In genomic region chr7:29806131-29806792, GRCh38 we compare ENCODE assay signal across 8 cellular contexts. TPM values are rescaled to one million over a fixed set of nuclear protein-coding genes. Genes with fewer than 3 reads are reported as not detected.
DNase-seq lines count a peak whose midpoint lies in the region; ATAC-seq and TF ChIP-seq lines count a peak whose summit lies in the region.

Gene WIPF3, plus strand, starts transcription at chr7:29806508. Its CDS starts 28,217 bp downstream, at chr7:29834725.

- WGBS in mesendoderm (ENCODE audit: extremely low coverage, insufficient coverage, low lambda C conversion rate) = no CpG with 5 or more reads among the region's 77 CpGs
- WGBS in upper lobe of left lung, 2 donors = 13 to 61% methylated on average over 4 to 23 of the region's 77 CpGs

- H2BK15ac ChIP-seq in mesendoderm (replicated peaks; ENCODE audit: low read depth) = no peak within 1 kb of the TSS

- H3K4me1 ChIP-seq in BLaER1 (0 out of 2 replicates have a peak, but pooled peaks cover 6% of the 10 kb centered on the region), KMS-11 (ENCODE audit: low read depth, poor library complexity, severe bottlenecking) (peaks cover 33% of the 10 kb centered on the region), mesendoderm (ENCODE audit: control insufficient read depth, low read depth, low read length) (no peaks in the 10 kb centered on the region), upper lobe of left lung (peaks cover 9 to 30% (median 16%) of the 10 kb centered on the region in 4 donors)

- H3K56ac ChIP-seq in mesendoderm (ENCODE audit: low read length) = peak within 1 kb of the TSS; percentile 74

- TF ChIP-seq POLR2A in upper lobe of left lung (IDR thresholded peaks at IDR 0.05) = no peak

- no peak within 1 kb of the TSS for H3K9ac ChIP-seq in BLaER1
- H3K9ac ChIP-seq in KMS-11 = no peak within 1 kb of the TSS; the same call in 1 of the 2 replicates
- H3K9ac ChIP-seq in mesendoderm (ENCODE audit: low read length) = peak within 1 kb of the TSS; percentile 45

- H3K79me1 ChIP-seq in mesendoderm (ENCODE audit: low read length) = no peaks in the 10 kb centered on the region

- peak within 1 kb of the TSS; percentile 87 for H4K8ac ChIP-seq in mesendoderm (ENCODE audit: low read depth, low read length)

- peak within 1 kb of the TSS; percentile 85 for H2AFZ ChIP-seq in KMS-11 (ENCODE audit: low read depth)

- no peak within 1 kb of the TSS for H2AK5ac ChIP-seq in mesendoderm (ENCODE audit: low read length)

- H3K4ac ChIP-seq in mesendoderm (ENCODE audit: low read depth, low read length) = no peak within 1 kb of the TSS

- no peak within 1 kb of the TSS for H3K4me2 ChIP-seq in BLaER1
- H3K4me2 ChIP-seq in KMS-11 = peak within 1 kb of the TSS; percentile 76
- H3K4me2 ChIP-seq in mesendoderm (ENCODE audit: low read length) = peak within 1 kb of the TSS; percentile 78

- H2BK120ac ChIP-seq in mesendoderm (ENCODE audit: low read depth, low read length) = no peak within 1 kb of the TSS

- no peak for TF ChIP-seq EP300 in upper lobe of left lung (IDR thresholded peaks at IDR 0.05)

- peak within 1 kb of the TSS; percentile 34 for H3K18ac ChIP-seq in mesendoderm (ENCODE audit: low read length)

- H3K4me3 ChIP-seq in BLaER1 = peak within 1 kb of the TSS; percentile 38
- no peak within 1 kb of the TSS for H3K4me3 ChIP-seq in KMS-11 (IDR thresholded peaks at IDR 0.05; ENCODE audit: insufficient read depth, low read depth, low read length)
- H3K4me3 ChIP-seq in mesendoderm (ENCODE audit: low read length) = peak within 1 kb of the TSS; percentile 40
- H3K4me3 ChIP-seq in upper lobe of left lung = peak within 1 kb of the TSS; percentile 22 to 57 (median 48)

- no peak within 1 kb of the TSS for H2BK5ac ChIP-seq in mesendoderm (ENCODE audit: low read length)

- H3K36me3 ChIP-seq in BLaER1 (no peaks in the 10 kb centered on the region), KMS-11 (ENCODE audit: insufficient read depth) (no peaks in the 10 kb centered on the region), mesendoderm (ENCODE audit: control insufficient read depth, insufficient read depth, low read length) (no peaks in the 10 kb centered on the region), upper lobe of left lung (no peaks in the 10 kb centered on the region)

- H3K9me3 ChIP-seq in BLaER1 = peaks cover 22% of the 10 kb centered on the region
- H3K9me3 ChIP-seq in upper lobe of left lung = no peaks in the 10 kb centered on the region

- ATAC-seq in upper lobe of left lung (ENCODE audit: low FRiP score in 2 of 2) (peak in 1 of 2 donors; percentile 52), GM19351 (IDR thresholded peaks at IDR 0.05; ENCODE audit: unreplicated experiment) (no peak)

- H4K5ac ChIP-seq in mesendoderm (ENCODE audit: low read length) = no peak within 1 kb of the TSS

- no peaks in the 10 kb centered on the region for H4K20me1 ChIP-seq in BLaER1
- no peaks in the 10 kb centered on the region for H4K20me1 ChIP-seq in KMS-11 (ENCODE audit: insufficient read depth)

- H3K27me3 ChIP-seq in BLaER1 (peaks cover 42% of the 10 kb centered on the region), KMS-11 (ENCODE audit: insufficient read depth, low read depth) (peaks cover 30% of the 10 kb centered on the region), mesendoderm (ENCODE audit: insufficient read depth, low read length, poor library complexity) (peaks cover 2% of the 10 kb centered on the region), upper lobe of left lung (peaks cover 0 to 27% (median 18%) of the 10 kb centered on the region in 4 donors)

- TF ChIP-seq CTCF in KMS-11 (conservative IDR thresholded peaks at IDR 0.05; ENCODE audit: low read depth, low read length) (no peak), upper lobe of left lung (IDR thresholded peaks at IDR 0.05) (no peak)

- DNase-seq in dermis blood vessel endothelial cell (peak; percentile 15), mesendoderm (peak; percentile 49), upper lobe of left lung (peak in 1 of 2 donors; percentile 86), SK-N-DZ (ENCODE audit: low spot score) (no peak)
- no peak for DNase-seq in stimulated activated CD4-positive, alpha-beta T cell treated with anti-CD3 and anti-CD28 coated beads, Interleukin-4, amount 100 ng/mL, for 4 hours

- H3K23ac ChIP-seq in mesendoderm (ENCODE audit: low read length) = no peak within 1 kb of the TSS

- H3K79me2 ChIP-seq in KMS-11 (ENCODE audit: insufficient read depth, low read depth) (no peaks in the 10 kb centered on the region), mesendoderm (ENCODE audit: control insufficient read depth, insufficient read depth, low read length) (no peaks in the 10 kb centered on the region)

- H3K27ac ChIP-seq in BLaER1 (no peak within 1 kb of the TSS), KMS-11 (no peak within 1 kb of the TSS), mesendoderm (ENCODE audit: low read depth, low read length) (no peak within 1 kb of the TSS), upper lobe of left lung (no peak within 1 kb of the TSS)

RNA-seq across cellular contexts. Expression of gene WIPF3, which starts in this region (rescaled TPM):
- 0.17 TPM in 1 of 2 replicates, not detected in the other for total RNA-seq in dermis blood vessel endothelial cell
- 5.9 TPM for polyA plus RNA-seq in mesendoderm (2013, experiment 1 of 2)
- 5.9 TPM for polyA plus RNA-seq in mesendoderm (2013, experiment 2 of 2)
- total RNA-seq in upper lobe of left lung = 1 to 10 TPM in 2 of 6 donors, under 1 TPM in 2, not detected in 2; 0.34 to 1.3 (median 0.96) TPM
- not detected in 2 replicates for polyA plus RNA-seq in SK-N-DZ (2014; cell fraction: cytosol; rRNA removed)
- 0.20 TPM in 1 of 2 replicates, not detected in the other for polyA plus RNA-seq in SK-N-DZ (2014; cell fraction: nucleus; rRNA removed)

Comparison
In these comparisons a context has a peak if more than half of its experiments do, and no peak if none do; other contexts are left out.
1. Peak in DNase-seq in dermis blood vessel endothelial cell; RNA of the gene not detected or under 1 TPM.